10 cellular contexts compared by ENCODE assay signal in the genomic region with DNA sequence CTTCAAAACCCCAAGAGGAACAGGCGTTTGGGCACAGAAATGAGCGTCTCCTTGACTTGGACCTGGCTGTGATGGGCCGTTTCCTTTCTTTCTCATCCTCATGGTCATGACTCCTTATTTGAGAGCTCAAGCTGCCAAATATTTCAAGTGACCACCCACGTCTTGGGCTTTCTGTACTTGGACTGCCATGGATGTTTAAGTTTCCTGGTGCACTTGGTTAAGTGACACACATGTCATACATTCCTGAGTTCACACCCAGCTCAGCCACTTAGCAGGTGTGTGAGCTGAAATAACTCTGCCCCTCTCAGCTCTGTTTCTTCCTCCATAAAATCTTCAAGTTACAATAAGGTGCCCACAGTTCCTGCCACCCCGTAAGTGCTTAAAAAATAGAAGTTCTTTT.
"Had no signal": no experiment of that assay in that cellular context is flagged by ENCODE, and none has a peak within 500 bp of the region (broad histone marks: within the 10 kb centered on the region; RNA-seq: fewer than 3 reads in every experiment).

No MANE protein-coding gene starts in this region.

- H3K9me3 Mint-ChIP-seq: naive thymus-derived CD4-positive, alpha-beta T cell; T-helper 1 cell treated with Interleukin-12 subunit alpha and Interleukin-12 subunit beta and Interleukin-4 antibody, amounts not matched to agents 30 μg/mL and 1 μg/mL, for 36 hours had no signal

- H3K4me3 ChIP-seq: esophagus squamous epithelium, prostate gland had no signal

- H3K27ac ChIP-seq: esophagus squamous epithelium, prostate gland had no signal

- H3K27me3 ChIP-seq: esophagus squamous epithelium had no signal

- H3K27me3 Mint-ChIP-seq: naive thymus-derived CD4-positive, alpha-beta T cell had no signal

- ATAC-seq: naive thymus-derived CD4-positive, alpha-beta T cell had no signal

- H3K9me3 ChIP-seq: esophagus squamous epithelium, prostate gland, SK-N-SH had no signal

- DNase-seq: activated naive CD4-positive, alpha-beta T cell; activated T-cell treated with anti-CD3 and anti-CD28 coated beads, Interleukin-2, amount 50 U/mL, for 48 hours; esophagus squamous epithelium; foreskin fibroblast; naive thymus-derived CD4-positive, alpha-beta T cell; nucleus accumbens; SK-N-SH; stimulated activated CD4-positive, alpha-beta T cell treated with anti-CD3 and anti-CD28 coated beads, Interleukin-4, amount 100 ng/mL, for 4 hours had no signal

- H3K9me2 ChIP-seq: SK-N-SH had no signal

- H3K4me1 ChIP-seq: prostate gland had no signal

- H3K27ac Mint-ChIP-seq: naive thymus-derived CD4-positive, alpha-beta T cell; T-helper 1 cell treated with Interleukin-12 subunit alpha and Interleukin-12 subunit beta and Interleukin-4 antibody, amounts not matched to agents 30 μg/mL and 1 μg/mL, for 36 hours had no signal

- H3K4me3 Mint-ChIP-seq: naive thymus-derived CD4-positive, alpha-beta T cell; T-helper 1 cell treated with Interleukin-12 subunit alpha and Interleukin-12 subunit beta and Interleukin-4 antibody, amounts not matched to agents 30 μg/mL and 1 μg/mL, for 36 hours had no signal

- H3K4me2 ChIP-seq: SK-N-SH had no signal
